ENCODE assay signal across 12 cellular contexts in genomic region chr17:4715071-4715749, GRCh38. TPM values are rescaled to one million over a fixed set of nuclear protein-coding genes. Genes with fewer than 3 reads are reported as not detected.
A peak's percentile ranks its signal among the peaks of the same experiment; 100 is the strongest.
DNase-seq lines count a peak whose midpoint lies in the region; ATAC-seq and TF ChIP-seq lines count a peak whose summit lies in the region.
"Had no signal": no experiment of that assay in that cellular context is flagged by ENCODE, and none has a peak within 500 bp of the region (broad histone marks: within the 10 kb centered on the region; RNA-seq: fewer than 3 reads in every experiment).

No MANE protein-coding gene starts in this region.

- no peaks in the 10 kb centered on the region for H3K27me3 ChIP-seq in GM23338 (ENCODE audit: insufficient read depth)
- H3K27me3 ChIP-seq: SJSA1 had no signal

- ATAC-seq in GM23338 (no peak), HG02981 (IDR thresholded peaks at IDR 0.05; ENCODE audit: unreplicated experiment) (no peak)
- no peak for ATAC-seq in activated naive CD4-positive, alpha-beta T cell treated with anti-CD3 and anti-CD28 coated beads, Interleukin-2, amount 50 U/mL, for 72 hours

- no peak overlapping the region for H3K4me3 ChIP-seq in GM23338
- H3K4me3 ChIP-seq: SJSA1 had no signal

- no peak overlapping the region for H3K4me2 ChIP-seq in GM23338

- peak overlapping the region; percentile 80; the same call in 1 of the 2 replicates for H3K27ac Mint-ChIP-seq in GM23338
- H3K27ac Mint-ChIP-seq in activated naive CD4-positive, alpha-beta T cell treated with anti-CD3 and anti-CD28 coated beads, Interleukin-2, amount 50 U/mL, for 72 hours = peak overlapping the region; percentile 84 to 97
- H3K27ac Mint-ChIP-seq in osteocyte (ENCODE audit: unreplicated experiment) = no peak overlapping the region

- TF ChIP-seq CTCF in GM23338 (conservative IDR thresholded peaks at IDR 0.05; ENCODE audit: low read depth in 2 of 2) (no peak), osteocyte (IDR thresholded peaks at IDR 0.05) (no peak)

- H3K9me3 Mint-ChIP-seq in GM23338 (no peaks in the 10 kb centered on the region), osteocyte (ENCODE audit: unreplicated experiment) (no peaks in the 10 kb centered on the region)
- H3K9me3 Mint-ChIP-seq in activated naive CD4-positive, alpha-beta T cell treated with anti-CD3 and anti-CD28 coated beads, Interleukin-2, amount 50 U/mL, for 72 hours = no peaks in the 10 kb centered on the region

- peaks cover 11% of the 10 kb centered on the region for H3K4me1 ChIP-seq in GM23338 (ENCODE audit: insufficient read depth)

- no peaks in the 10 kb centered on the region; the same call in 1 of the 2 replicates for H3K36me3 ChIP-seq in GM23338 (ENCODE audit: insufficient read depth)
- H3K36me3 ChIP-seq: SJSA1 had no signal

- H3F3A ChIP-seq in GM23338 (replicated peaks; ENCODE audit: low read depth) = 0 out of 2 replicates have a peak, but pooled peaks cover 5% of the 10 kb centered on the region

- no peak overlapping the region for H3K27ac ChIP-seq in GM23338 (ENCODE audit: low read depth)
- H3K27ac ChIP-seq: HL-60, SJSA1 had no signal

- peaks cover 27% of the 10 kb centered on the region for H3K79me2 ChIP-seq in GM23338 (replicated peaks; ENCODE audit: insufficient read depth)

- H3K36me3 Mint-ChIP-seq in GM23338 (ENCODE audit: low read depth) (peaks cover 34% of the 10 kb centered on the region), osteocyte (ENCODE audit: unreplicated experiment) (peaks cover 6% of the 10 kb centered on the region)
- H3K36me3 Mint-ChIP-seq in activated naive CD4-positive, alpha-beta T cell treated with anti-CD3 and anti-CD28 coated beads, Interleukin-2, amount 50 U/mL, for 72 hours = peaks cover 26 to 37% of the 10 kb centered on the region in 2 donors

- H3K4me1 Mint-ChIP-seq in GM23338 (peaks cover 9% of the 10 kb centered on the region; the same call in 2 of the 3 replicates), osteocyte (ENCODE audit: unreplicated experiment) (peaks cover 6% of the 10 kb centered on the region)

- DNase-seq in GM23338 (ENCODE audit: low spot score) (no peak), T-helper 9 cell (peak; percentile 50), osteocyte (ENCODE audit: extremely low spot score, unreplicated experiment) (no peak), NCI-H2227 treated with DMSO at 0.1 percent for 48 hours (lab: John Stamatoyannopoulos, UW) (no peak), EL (no peak)
- no peak for DNase-seq in activated naive CD4-positive, alpha-beta T cell treated with anti-CD3 and anti-CD28 coated beads, Interleukin-2, amount 50 U/mL, for 72 hours (ENCODE audit: low spot score in 2 of 2)
- DNase-seq in stimulated activated CD8-positive, alpha-beta memory T cell treated with anti-CD3 and anti-CD28 coated beads, Interleukin-4, amount 100 ng/mL, for 48 hours = peak; percentile 68
- DNase-seq: DMS79, NCI-H2029 had no signal

- no peak overlapping the region for H2AFZ ChIP-seq in GM23338

- H3K27me3 Mint-ChIP-seq in GM23338 (ENCODE audit: insufficient read depth, low read depth, poor library complexity) (peaks cover 12% of the 10 kb centered on the region), osteocyte (ENCODE audit: unreplicated experiment) (no peaks in the 10 kb centered on the region)

- no peaks in the 10 kb centered on the region; the same call in 1 of the 2 replicates for H4K20me1 ChIP-seq in GM23338 (replicated peaks; ENCODE audit: insufficient read depth)

- H3K4me3 Mint-ChIP-seq in GM23338 = no peak overlapping the region
- no peak overlapping the region for H3K4me3 Mint-ChIP-seq in osteocyte (ENCODE audit: unreplicated experiment)

- no peaks in the 10 kb centered on the region for H3K9me2 ChIP-seq in GM23338 (ENCODE audit: insufficient read depth)

TF ChIP-seq in GM23338, 12 proteins besides CTCF, POLR2A, EP300 and RAD21:
- TF ChIP-seq JUNB (IDR thresholded peaks at IDR 0.05; ENCODE audit: unreplicated experiment) = no peak
- no peak for TF ChIP-seq NANOG (IDR thresholded peaks at IDR 0.05; ENCODE audit: borderline replicate concordance)
- no peak for TF ChIP-seq ZNF114 (CRISPR knock-in tag; IDR thresholded peaks at IDR 0.05)
- TF ChIP-seq CREB1 (CRISPR knock-in tag; IDR thresholded peaks at IDR 0.05; ENCODE audit: low read depth) = no peak
- TF ChIP-seq, protein P1, sequence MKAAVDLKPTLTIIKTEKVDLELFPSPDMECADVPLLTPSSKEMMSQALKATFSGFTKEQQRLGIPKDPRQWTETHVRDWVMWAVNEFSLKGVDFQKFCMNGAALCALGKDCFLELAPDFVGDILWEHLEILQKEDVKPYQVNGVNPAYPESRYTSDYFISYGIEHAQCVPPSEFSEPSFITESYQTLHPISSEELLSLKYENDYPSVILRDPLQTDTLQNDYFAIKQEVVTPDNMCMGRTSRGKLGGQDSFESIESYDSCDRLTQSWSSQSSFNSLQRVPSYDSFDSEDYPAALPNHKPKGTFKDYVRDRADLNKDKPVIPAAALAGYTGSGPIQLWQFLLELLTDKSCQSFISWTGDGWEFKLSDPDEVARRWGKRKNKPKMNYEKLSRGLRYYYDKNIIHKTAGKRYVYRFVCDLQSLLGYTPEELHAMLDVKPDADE (IDR thresholded peaks at IDR 0.05) = no peak

RNA-seq across cellular contexts. Expression of gene ARRB2, which starts 4.8 kb away (rescaled TPM):
- total RNA-seq in GM23338 (2014; rRNA removed; shearing (Covaris generic)) = 23.0 and 45.0 TPM in 2 replicates
- polyA plus RNA-seq in GM23338 (2016; fragmentation: Nextera tagmentation; extraction: Ambion mirVana) = 37.3 and 39.5 TPM in 2 replicates
- total RNA-seq in activated naive CD4-positive, alpha-beta T cell treated with anti-CD3 and anti-CD28 coated beads, Interleukin-2, amount 50 U/mL, for 72 hours = 100 to 1,000 TPM; 209 to 271 TPM
- total RNA-seq in osteocyte = 19.4 and 23.6 TPM in 2 replicates

RNA-seq across cellular contexts. Expression of gene PELP1, which starts 11.3 kb away (rescaled TPM):
- 91.0 and 123 TPM in 2 replicates for total RNA-seq in GM23338 (2014; rRNA removed; shearing (Covaris generic))
- polyA plus RNA-seq in GM23338 (2016; fragmentation: Nextera tagmentation; extraction: Ambion mirVana) = 39.4 and 41.1 TPM in 2 replicates
- 100 to 1,000 TPM in 1 of 2 donors, 10 to 100 TPM in 1; 99.1 to 126 TPM for total RNA-seq in activated naive CD4-positive, alpha-beta T cell treated with anti-CD3 and anti-CD28 coated beads, Interleukin-2, amount 50 U/mL, for 72 hours
- 60.5 and 60.7 TPM in 2 replicates for total RNA-seq in osteocyte

RNA-seq across cellular contexts. Expression of gene MED11, which starts 16.0 kb away (rescaled TPM):
- 15.5 and 16.7 TPM in 2 replicates for total RNA-seq in GM23338 (2014; rRNA removed; shearing (Covaris generic))
- polyA plus RNA-seq in GM23338 (2016; fragmentation: Nextera tagmentation; extraction: Ambion mirVana) = 32.8 and 33.3 TPM in 2 replicates
- 10 to 100 TPM; 22.8 to 24.5 TPM for total RNA-seq in activated naive CD4-positive, alpha-beta T cell treated with anti-CD3 and anti-CD28 coated beads, Interleukin-2, amount 50 U/mL, for 72 hours
- 15.3 and 19.4 TPM in 2 replicates for total RNA-seq in osteocyte

RNA-seq across cellular contexts. Expression of gene ZMYND15, which starts 24.4 kb away (rescaled TPM):
- 1.4 TPM in 1 of 2 replicates, not detected in the other for total RNA-seq in GM23338 (2014; rRNA removed; shearing (Covaris generic))
- polyA plus RNA-seq in GM23338 (2016; fragmentation: Nextera tagmentation; extraction: Ambion mirVana) = 0.21 and 0.32 TPM in 2 replicates
- under 1 TPM; 0.29 to 0.36 TPM for total RNA-seq in activated naive CD4-positive, alpha-beta T cell treated with anti-CD3 and anti-CD28 coated beads, Interleukin-2, amount 50 U/mL, for 72 hours
- total RNA-seq in osteocyte = 0.55 and 0.99 TPM in 2 replicates
- total RNA-seq: SJSA1 had no signal

RNA-seq across cellular contexts. Expression of gene CXCL16, which starts 24.5 kb away (rescaled TPM):
- total RNA-seq in GM23338 (2014; rRNA removed; shearing (Covaris generic)) = 4.1 and 6.8 TPM in 2 replicates
- polyA plus RNA-seq in GM23338 (2016; fragmentation: Nextera tagmentation; extraction: Ambion mirVana) = 3.7 and 4.0 TPM in 2 replicates
- 1 to 10 TPM; 4.9 to 6.1 TPM for total RNA-seq in activated naive CD4-positive, alpha-beta T cell treated with anti-CD3 and anti-CD28 coated beads, Interleukin-2, amount 50 U/mL, for 72 hours
- 11.0 and 12.8 TPM in 2 replicates for total RNA-seq in osteocyte
- total RNA-seq: SJSA1 had no signal

Comparison
In these comparisons a context has a peak if more than half of its experiments do, and no peak if none do; other contexts are left out.
1. DNase-seq: peak in T-helper 9 cell (single experiment) and stimulated activated CD8-positive, alpha-beta memory T cell treated with anti-CD3 and anti-CD28 coated beads, Interleukin-4, amount 100 ng/mL, for 48 hours (single experiment); none in GM23338 (single experiment), activated naive CD4-positive, alpha-beta T cell treated with anti-CD3 and anti-CD28 coated beads, Interleukin-2, amount 50 U/mL, for 72 hours (0 of 2), osteocyte (single experiment), NCI-H2227 treated with DMSO at 0.1 percent for 48 hours (single experiment) and EL (single experiment).